ENCODE assay signal across 27 cellular contexts in genomic region chr11:49851511-49851910, GRCh38.
"Had no signal": no experiment of that assay in that cellular context is flagged by ENCODE, and none has a peak within 500 bp of the region (broad histone marks: within the 10 kb centered on the region; RNA-seq: fewer than 3 reads in every experiment).

No MANE protein-coding gene starts in this region.

- H3K27ac Mint-ChIP-seq: naive thymus-derived CD8-positive, alpha-beta T cell; natural killer cell treated with Interleukin-12 subunit alpha and Interleukin-12 subunit beta and Interleukin-15 and Interleukin-18, amount 100 ng/mL, for 72 hours; nephron progenitor cell; progenitor cell of endocrine pancreas; stimulated activated effector memory CD8-positive, alpha-beta T cell treated with anti-CD3 and anti-CD28 coated beads, Interleukin-12 subunit alpha, Interleukin-12 subunit beta, amount 100 ng/mL, for 72 hours; stimulated activated naive B cell treated with anti-CD40 and anti-IgM and Interleukin-4, amounts not matched to agents 10 μg/mL and 1 μg/mL and 100 μg/mL, for 72 hours; stimulated activated naive CD8-positive, alpha-beta T cell treated with anti-CD3 and anti-CD28 coated beads, Interleukin-15, Interleukin-2, amounts not matched to agents 100 ng/mL and 50 ng/mL, for 24 hours; type B pancreatic cell had no signal

- DNase-seq: naive thymus-derived CD8-positive, alpha-beta T cell; nephron progenitor cell; ovary; psoas muscle; right lobe of liver; sigmoid colon; small intestine; stimulated activated CD4-positive, alpha-beta T cell treated with anti-CD3 and anti-CD28 coated beads, Interleukin-15, amount 100 ng/mL, for 24 hours; stimulated activated CD4-positive, alpha-beta T cell treated with anti-CD3 and anti-CD28 coated beads, Interleukin-2, amount 100 ng/mL, for 24 hours; stimulated activated CD4-positive, alpha-beta T cell treated with anti-CD3 and anti-CD28 coated beads, Interleukin-2, amount 100 ng/mL, for 48 hours; stimulated activated CD4-positive, alpha-beta T cell treated with anti-CD3 and anti-CD28 coated beads, Interleukin-4, amount 100 ng/mL, for 24 hours; stimulated activated naive B cell treated with anti-CD40 and anti-IgM and Interleukin-4, amounts not matched to agents 10 μg/mL and 1 μg/mL and 100 μg/mL, for 72 hours; stimulated activated naive CD4-positive, alpha-beta T cell treated with Interleukin-2 at 50 U/mL for 16 hours; stomach; tibial artery; transverse colon; upper lobe of right lung; uterus had no signal

- H2AFZ ChIP-seq: parathyroid adenoma had no signal

- H3K79me2 ChIP-seq: parathyroid adenoma had no signal

- H3K9me3 ChIP-seq: neutrophil, psoas muscle, right lobe of liver, transverse colon, upper lobe of right lung, uterus had no signal

- H3K4me3 Mint-ChIP-seq: natural killer cell treated with Interleukin-12 subunit alpha and Interleukin-12 subunit beta and Interleukin-15 and Interleukin-18, amount 100 ng/mL, for 72 hours; nephron progenitor cell; neural crest cell; stimulated activated effector memory CD8-positive, alpha-beta T cell treated with anti-CD3 and anti-CD28 coated beads, Interleukin-12 subunit alpha, Interleukin-12 subunit beta, amount 100 ng/mL, for 72 hours; stimulated activated naive B cell treated with anti-CD40 and anti-IgM and Interleukin-4, amounts not matched to agents 10 μg/mL and 1 μg/mL and 100 μg/mL, for 72 hours; stimulated activated naive CD8-positive, alpha-beta T cell treated with anti-CD3 and anti-CD28 coated beads, Interleukin-15, Interleukin-2, amounts not matched to agents 100 ng/mL and 50 ng/mL, for 24 hours; type B pancreatic cell had no signal

- H3K9ac ChIP-seq: parathyroid adenoma had no signal

- H3K4me3 ChIP-seq: ovary, psoas muscle, right lobe of liver, sigmoid colon, stomach, tibial artery, transverse colon, upper lobe of right lung, uterus had no signal

- H3K27ac ChIP-seq: neutrophil, ovary, parathyroid adenoma, psoas muscle, right lobe of liver, sigmoid colon, stomach, tibial artery, transverse colon, upper lobe of right lung, uterus had no signal

- H3K27me3 Mint-ChIP-seq: naive thymus-derived CD8-positive, alpha-beta T cell; natural killer cell treated with Interleukin-12 subunit alpha and Interleukin-12 subunit beta and Interleukin-15 and Interleukin-18, amount 100 ng/mL, for 72 hours; progenitor cell of endocrine pancreas; stimulated activated naive B cell treated with anti-CD40 and anti-IgM and Interleukin-4, amounts not matched to agents 10 μg/mL and 1 μg/mL and 100 μg/mL, for 72 hours; stimulated activated naive CD8-positive, alpha-beta T cell treated with anti-CD3 and anti-CD28 coated beads, Interleukin-15, Interleukin-2, amounts not matched to agents 100 ng/mL and 50 ng/mL, for 24 hours; type B pancreatic cell had no signal

- H3K27me3 ChIP-seq: neutrophil, ovary, right lobe of liver, sigmoid colon, stomach, tibial artery, transverse colon, upper lobe of right lung, uterus had no signal

- H3K36me3 ChIP-seq: neutrophil, ovary, right lobe of liver, sigmoid colon, stomach, tibial artery, transverse colon, upper lobe of right lung, uterus had no signal

- H3K4me1 ChIP-seq: parathyroid adenoma, psoas muscle, right lobe of liver, sigmoid colon, stomach, tibial artery, transverse colon, upper lobe of right lung, uterus had no signal

- ATAC-seq: naive thymus-derived CD8-positive, alpha-beta T cell; natural killer cell treated with Interleukin-12 subunit alpha and Interleukin-12 subunit beta and Interleukin-15 and Interleukin-18, amount 100 ng/mL, for 72 hours; psoas muscle; right cardiac atrium; right lobe of liver; stimulated activated effector memory CD8-positive, alpha-beta T cell treated with anti-CD3 and anti-CD28 coated beads, Interleukin-12 subunit alpha, Interleukin-12 subunit beta, amount 100 ng/mL, for 72 hours; stimulated activated naive B cell treated with anti-CD40 and anti-IgM and Interleukin-4, amounts not matched to agents 10 μg/mL and 1 μg/mL and 100 μg/mL, for 72 hours; upper lobe of right lung had no signal

- H3K9me3 Mint-ChIP-seq: stimulated activated naive CD8-positive, alpha-beta T cell treated with anti-CD3 and anti-CD28 coated beads, Interleukin-15, Interleukin-2, amounts not matched to agents 100 ng/mL and 50 ng/mL, for 24 hours; type B pancreatic cell had no signal

- H3K4me1 Mint-ChIP-seq: naive thymus-derived CD8-positive, alpha-beta T cell; nephron progenitor cell; neural crest cell; stimulated activated effector memory CD8-positive, alpha-beta T cell treated with anti-CD3 and anti-CD28 coated beads, Interleukin-12 subunit alpha, Interleukin-12 subunit beta, amount 100 ng/mL, for 72 hours; stimulated activated naive B cell treated with anti-CD40 and anti-IgM and Interleukin-4, amounts not matched to agents 10 μg/mL and 1 μg/mL and 100 μg/mL, for 72 hours had no signal

- H3K36me3 Mint-ChIP-seq: stimulated activated effector memory CD8-positive, alpha-beta T cell treated with anti-CD3 and anti-CD28 coated beads, Interleukin-12 subunit alpha, Interleukin-12 subunit beta, amount 100 ng/mL, for 72 hours; stimulated activated naive B cell treated with anti-CD40 and anti-IgM and Interleukin-4, amounts not matched to agents 10 μg/mL and 1 μg/mL and 100 μg/mL, for 72 hours; type B pancreatic cell had no signal
